ENCODE assay signal across 18 cellular contexts in genomic region chr20:41268917-41269652, GRCh38. TPM values are rescaled to one million over a fixed set of nuclear protein-coding genes. Genes with fewer than 3 reads are reported as not detected.
A peak's percentile ranks its signal among the peaks of the same experiment; 100 is the strongest.
DNase-seq lines count a peak whose midpoint lies in the region; ATAC-seq and TF ChIP-seq lines count a peak whose summit lies in the region.
"Had no signal": no experiment of that assay in that cellular context is flagged by ENCODE, and none has a peak within 500 bp of the region (broad histone marks: within the 10 kb centered on the region; RNA-seq: fewer than 3 reads in every experiment).

No MANE protein-coding gene starts in this region.

- TF ChIP-seq CTCF in 22Rv1 (IDR thresholded peaks at IDR 0.05) (no peak), HFFc6 (IDR thresholded peaks at IDR 0.05) (no peak), choroid plexus epithelial cell (conservative IDR thresholded peaks at IDR 0.05; ENCODE audit: low read depth, low read length) (no peak), osteocyte (IDR thresholded peaks at IDR 0.05) (no peak)

- peak overlapping the region; percentile 6; the same call in 1 of the 2 replicates for H3K27ac Mint-ChIP-seq in HFFc6
- H3K27ac Mint-ChIP-seq in osteocyte (ENCODE audit: unreplicated experiment), result peak overlapping the region; percentile 28
- H3K27ac Mint-ChIP-seq in immature natural killer cell, result peak overlapping the region in 1 of 6 donors; percentile 7
- H3K27ac Mint-ChIP-seq: GM23338 had no signal

- no peaks in the 10 kb centered on the region for H3K9me3 Mint-ChIP-seq in HFFc6
- H3K9me3 Mint-ChIP-seq in osteocyte (ENCODE audit: unreplicated experiment), result no peaks in the 10 kb centered on the region
- no peaks in the 10 kb centered on the region for H3K9me3 Mint-ChIP-seq in immature natural killer cell
- H3K9me3 Mint-ChIP-seq: GM23338 had no signal

- no peak for DNase-seq in HFFc6
- DNase-seq in choroid plexus epithelial cell (ENCODE audit: low read depth), result peak; percentile 23
- no peak for DNase-seq in osteocyte (ENCODE audit: extremely low spot score, unreplicated experiment)
- DNase-seq in immature natural killer cell, result no peak
- DNase-seq in SKM-1 treated with dmso at 0.1 percent for 144 hours (lab: John Stamatoyannopoulos, UW; ENCODE audit: unreplicated experiment), result no peak
- DNase-seq in NCI-H510A treated with DMSO at 0.1 percent for 48 hours (lab: John Stamatoyannopoulos, UW), result no peak
- DNase-seq: C1 segment of cervical spinal cord, GF-D8, KBM-7, NCI-H1436 treated with DMSO at 0.1 percent for 48 hours, NCI-H2081 treated with DMSO at 0.1 percent for 48 hours, NCI-H524 treated with DMSO at 0.1 percent for 48 hours, SHP77 had no signal

- peak overlapping the region; percentile 60 for H3K27ac ChIP-seq in 22Rv1
- H3K27ac ChIP-seq: A549 had no signal

- H3K4me3 Mint-ChIP-seq in HFFc6 (no peak overlapping the region), osteocyte (ENCODE audit: unreplicated experiment) (no peak overlapping the region), immature natural killer cell (no peak overlapping the region)
- H3K4me3 Mint-ChIP-seq: GM23338 had no signal

- H3K27me3 Mint-ChIP-seq in HFFc6 (ENCODE audit: insufficient read depth) (no peaks in the 10 kb centered on the region), osteocyte (ENCODE audit: unreplicated experiment) (no peaks in the 10 kb centered on the region), immature natural killer cell (ENCODE audit: low read depth in 3 of 3) (no peaks in the 10 kb centered on the region)

- H3K36me3 Mint-ChIP-seq in HFFc6 (ENCODE audit: low read depth) (peaks cover 34% of the 10 kb centered on the region), osteocyte (ENCODE audit: unreplicated experiment) (peaks cover 15% of the 10 kb centered on the region), immature natural killer cell (peaks cover 0 to 13% (median 8%) of the 10 kb centered on the region in 3 donors)

- H3K4me1 Mint-ChIP-seq in HFFc6 (ENCODE audit: low read depth), result peaks cover 42% of the 10 kb centered on the region
- H3K4me1 Mint-ChIP-seq in osteocyte (ENCODE audit: unreplicated experiment), result peaks cover 23% of the 10 kb centered on the region
- H3K4me1 Mint-ChIP-seq in immature natural killer cell, result no peaks in the 10 kb centered on the region

- no peak overlapping the region for H3K4me3 ChIP-seq in choroid plexus epithelial cell (ENCODE audit: low read depth, low read length)
- H3K4me3 ChIP-seq: A549, GM23338 had no signal

- no peak for ATAC-seq in SK-N-SH treated with all-trans-retinoic acid at 6 μM for 48 hours
- ATAC-seq: A549, GM23338, Panc1 had no signal

TF ChIP-seq in SK-N-SH treated with all-trans-retinoic acid at 6 μM for 48 hours, 23 proteins besides CTCF, POLR2A, EP300 and RAD21:
- TF ChIP-seq ZNF70 (CRISPR knock-in tag; IDR thresholded peaks at IDR 0.05) (no peak), ZFP3 (CRISPR knock-in tag; IDR thresholded peaks at IDR 0.05) (no peak), ARNTL (CRISPR knock-in tag; IDR thresholded peaks at IDR 0.05; ENCODE audit: borderline replicate concordance, low read depth) (no peak), CSRNP3 (CRISPR knock-in tag; IDR thresholded peaks at IDR 0.05) (no peak), RARB (CRISPR knock-in tag; IDR thresholded peaks at IDR 0.05) (no peak), PPARA (CRISPR knock-in tag; IDR thresholded peaks at IDR 0.05; ENCODE audit: borderline replicate concordance) (no peak), CSDC2 (CRISPR knock-in tag; IDR thresholded peaks at IDR 0.05) (no peak), TSHZ2 (CRISPR knock-in tag; IDR thresholded peaks at IDR 0.05) (no peak), TOX (CRISPR knock-in tag; IDR thresholded peaks at IDR 0.05; ENCODE audit: borderline replicate concordance) (no peak), TCF4 (CRISPR knock-in tag; IDR thresholded peaks at IDR 0.05; ENCODE audit: borderline replicate concordance) (no peak), BACH2 (CRISPR knock-in tag; IDR thresholded peaks at IDR 0.05; ENCODE audit: borderline replicate concordance) (no peak), GLIS3 (CRISPR knock-in tag; IDR thresholded peaks at IDR 0.05) (no peak), CREB5 (CRISPR knock-in tag; IDR thresholded peaks at IDR 0.05; ENCODE audit: low read depth) (no peak), ZNF8 (CRISPR knock-in tag; IDR thresholded peaks at IDR 0.05) (no peak), ESRRG (CRISPR knock-in tag; IDR thresholded peaks at IDR 0.05) (no peak), OSR1 (CRISPR knock-in tag; IDR thresholded peaks at IDR 0.05) (no peak), PATZ1 (CRISPR knock-in tag; IDR thresholded peaks at IDR 0.05; ENCODE audit: borderline replicate concordance) (no peak)

RNA-seq across cellular contexts. Expression of gene ZHX3, which starts 48.4 kb away (rescaled TPM):
- 10 to 100 TPM; 64.1 to 80.1 (median 72.0) TPM for total RNA-seq in HFFc6 (2021; fragmentation: NEBNext Ultra II Directional; extraction: Animal tissue kit (Norgen Biotek cat#: 25700))
- 43.1 and 44.5 TPM in 2 replicates for total RNA-seq in osteocyte
- polyA plus RNA-seq in immature natural killer cell, result 1 to 10 TPM; 2.1 to 3.9 (median 3.3) TPM
